Comparison of ENCODE assay signal across 22 cellular contexts in the genomic region with DNA sequence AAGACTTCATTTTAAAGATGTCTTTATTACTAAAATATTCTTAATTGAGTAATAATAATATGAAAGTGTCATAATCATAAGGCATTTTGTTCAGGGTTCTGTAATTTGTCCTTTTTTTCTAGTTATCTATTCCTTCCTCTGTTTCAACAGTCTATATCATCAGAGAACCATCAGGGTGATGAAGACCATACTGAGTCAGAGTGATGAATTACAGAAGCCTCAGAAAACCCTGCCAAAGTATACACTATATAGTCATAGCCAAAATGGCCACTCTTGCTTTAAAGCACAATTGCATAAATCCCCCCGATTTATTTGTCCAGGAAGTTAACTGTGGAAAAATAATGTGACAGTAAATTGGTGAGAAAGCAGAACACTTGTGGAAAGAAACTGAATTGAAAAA.
"Had no signal": no experiment of that assay in that cellular context is flagged by ENCODE, and none has a peak within 500 bp of the region (broad histone marks: within the 10 kb centered on the region; RNA-seq: fewer than 3 reads in every experiment).

No MANE protein-coding gene starts in this region.

- H3K36me3 ChIP-seq: ascending aorta, cardiac muscle cell, esophagus squamous epithelium, ovary, tibial nerve, vagina, WERI-Rb-1 had no signal

- H3K4me3 ChIP-seq: ascending aorta, cardiac muscle cell, esophagus squamous epithelium, ovary, psoas muscle, tibial nerve, vagina had no signal

- DNase-seq: activated CD4-positive, alpha-beta T cell treated with anti-CD3 and anti-CD28 coated beads for 1 hour; activated CD8-positive, alpha-beta memory T cell treated with anti-CD3 and anti-CD28 coated beads for 24 hours; activated CD8-positive, alpha-beta memory T cell treated with anti-CD3 and anti-CD28 coated beads, Interleukin-2, amount 50 U/mL, for 48 hours; activated effector memory CD4-positive, alpha-beta T cell treated with Interleukin-2 at 50 U/mL for 16 hours; activated naive CD4-positive, alpha-beta T cell treated with anti-CD3 and anti-CD28 coated beads, Interleukin-2, amount 50 U/mL, for 16 hours; activated T-cell treated with anti-CD3 and anti-CD28 coated beads, Interleukin-2, amount 50 U/mL, for 48 hours; dermis blood vessel endothelial cell; effector memory CD4-positive, alpha-beta T cell; esophagus squamous epithelium; foreskin fibroblast; left ventricle myocardium superior; naive thymus-derived CD4-positive, alpha-beta T cell; ovary; psoas muscle; right cardiac atrium; stimulated activated naive CD8-positive, alpha-beta T cell treated with anti-CD3 and anti-CD28 coated beads, Interleukin-15, Interleukin-2, amounts not matched to agents 100 U/mL and 50 U/mL, for 24 hours; substantia nigra; WERI-Rb-1 had no signal

- H3K27ac ChIP-seq: ascending aorta, cardiac muscle cell, esophagus squamous epithelium, ovary, psoas muscle, tibial nerve, vagina, WERI-Rb-1 had no signal

- H3K27me3 ChIP-seq: ascending aorta, cardiac muscle cell, esophagus squamous epithelium, ovary, tibial nerve, vagina had no signal

- H3K4me1 ChIP-seq: ascending aorta, esophagus squamous epithelium, psoas muscle, tibial nerve, vagina had no signal

- ATAC-seq: left ventricle myocardium superior; naive thymus-derived CD4-positive, alpha-beta T cell; psoas muscle; right cardiac atrium; stimulated activated naive CD8-positive, alpha-beta T cell treated with anti-CD3 and anti-CD28 coated beads, Interleukin-15, Interleukin-2, amounts not matched to agents 100 U/mL and 50 U/mL, for 24 hours had no signal

- H3K9me3 ChIP-seq: ascending aorta, esophagus squamous epithelium, ovary, psoas muscle, tibial nerve, vagina had no signal
